Comparison of ENCODE assay signal across 2 cellular contexts in the genomic region with DNA sequence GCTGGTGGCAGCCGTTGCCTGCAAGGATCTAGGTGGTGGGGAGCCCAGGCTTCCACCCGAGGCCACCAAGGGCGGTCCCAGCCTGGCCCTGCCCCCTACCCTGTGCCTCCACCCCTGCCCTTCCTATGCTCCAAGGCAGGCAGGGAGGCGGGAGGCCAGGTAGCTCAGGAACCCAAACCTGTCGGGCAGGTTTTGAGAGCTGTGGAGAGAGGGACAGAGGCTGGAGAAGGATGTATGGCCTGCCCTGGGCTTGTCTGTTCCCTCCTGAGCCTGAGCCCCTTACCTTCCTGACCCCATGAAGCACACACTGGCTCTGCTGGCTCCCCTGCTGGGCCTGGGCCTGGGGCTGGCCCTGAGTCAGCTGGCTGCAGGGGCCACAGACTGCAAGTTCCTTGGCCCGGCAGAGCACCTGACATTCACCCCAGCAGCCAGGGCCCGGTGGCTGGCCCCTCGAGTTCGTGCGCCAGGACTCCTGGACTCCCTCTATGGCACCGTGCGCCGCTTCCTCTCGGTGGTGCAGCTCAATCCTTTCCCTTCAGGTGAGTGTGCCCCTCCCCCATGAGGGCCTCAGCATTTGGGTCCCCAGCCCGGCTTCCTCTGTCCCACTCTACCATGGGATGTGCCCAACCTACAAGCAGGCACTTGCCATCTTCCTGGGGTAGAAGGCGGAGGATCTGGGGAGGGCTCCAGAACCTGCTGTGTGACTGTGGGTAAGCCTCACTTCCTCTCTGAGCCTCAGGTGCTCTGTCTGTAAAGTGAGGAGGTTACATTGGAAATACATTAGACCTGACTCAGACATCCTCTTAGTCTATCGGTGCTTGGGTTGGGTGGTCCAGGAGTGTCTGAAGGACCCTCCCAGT.
TF ChIP-seq lines count a peak whose summit lies in the region.

A gene with protein sequence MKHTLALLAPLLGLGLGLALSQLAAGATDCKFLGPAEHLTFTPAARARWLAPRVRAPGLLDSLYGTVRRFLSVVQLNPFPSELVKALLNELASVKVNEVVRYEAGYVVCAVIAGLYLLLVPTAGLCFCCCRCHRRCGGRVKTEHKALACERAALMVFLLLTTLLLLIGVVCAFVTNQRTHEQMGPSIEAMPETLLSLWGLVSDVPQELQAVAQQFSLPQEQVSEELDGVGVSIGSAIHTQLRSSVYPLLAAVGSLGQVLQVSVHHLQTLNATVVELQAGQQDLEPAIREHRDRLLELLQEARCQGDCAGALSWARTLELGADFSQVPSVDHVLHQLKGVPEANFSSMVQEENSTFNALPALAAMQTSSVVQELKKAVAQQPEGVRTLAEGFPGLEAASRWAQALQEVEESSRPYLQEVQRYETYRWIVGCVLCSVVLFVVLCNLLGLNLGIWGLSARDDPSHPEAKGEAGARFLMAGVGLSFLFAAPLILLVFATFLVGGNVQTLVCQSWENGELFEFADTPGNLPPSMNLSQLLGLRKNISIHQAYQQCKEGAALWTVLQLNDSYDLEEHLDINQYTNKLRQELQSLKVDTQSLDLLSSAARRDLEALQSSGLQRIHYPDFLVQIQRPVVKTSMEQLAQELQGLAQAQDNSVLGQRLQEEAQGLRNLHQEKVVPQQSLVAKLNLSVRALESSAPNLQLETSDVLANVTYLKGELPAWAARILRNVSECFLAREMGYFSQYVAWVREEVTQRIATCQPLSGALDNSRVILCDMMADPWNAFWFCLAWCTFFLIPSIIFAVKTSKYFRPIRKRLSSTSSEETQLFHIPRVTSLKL (plus strand): TSS at position 159 of the 860 bp plus-strand sequence. CDS start 137 bp downstream, at position 296.

TF ChIP-seq in HepG2, 621 proteins besides CTCF, POLR2A, EP300 and RAD21:
- TF ChIP-seq, protein P1, sequence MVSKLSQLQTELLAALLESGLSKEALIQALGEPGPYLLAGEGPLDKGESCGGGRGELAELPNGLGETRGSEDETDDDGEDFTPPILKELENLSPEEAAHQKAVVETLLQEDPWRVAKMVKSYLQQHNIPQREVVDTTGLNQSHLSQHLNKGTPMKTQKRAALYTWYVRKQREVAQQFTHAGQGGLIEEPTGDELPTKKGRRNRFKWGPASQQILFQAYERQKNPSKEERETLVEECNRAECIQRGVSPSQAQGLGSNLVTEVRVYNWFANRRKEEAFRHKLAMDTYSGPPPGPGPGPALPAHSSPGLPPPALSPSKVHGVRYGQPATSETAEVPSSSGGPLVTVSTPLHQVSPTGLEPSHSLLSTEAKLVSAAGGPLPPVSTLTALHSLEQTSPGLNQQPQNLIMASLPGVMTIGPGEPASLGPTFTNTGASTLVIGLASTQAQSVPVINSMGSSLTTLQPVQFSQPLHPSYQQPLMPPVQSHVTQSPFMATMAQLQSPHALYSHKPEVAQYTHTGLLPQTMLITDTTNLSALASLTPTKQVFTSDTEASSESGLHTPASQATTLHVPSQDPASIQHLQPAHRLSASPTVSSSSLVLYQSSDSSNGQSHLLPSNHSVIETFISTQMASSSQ (IDR thresholded peaks at IDR 0.05; ENCODE audit: low read depth): no peak
- TF ChIP-seq, protein P1 (CRISPR knock-in tag; IDR thresholded peaks at IDR 0.05; ENCODE audit: borderline replicate concordance): no peak
- TF ChIP-seq ATM (IDR thresholded peaks at IDR 0.05; ENCODE audit: borderline replicate concordance): no peak
- TF ChIP-seq, protein P2, sequence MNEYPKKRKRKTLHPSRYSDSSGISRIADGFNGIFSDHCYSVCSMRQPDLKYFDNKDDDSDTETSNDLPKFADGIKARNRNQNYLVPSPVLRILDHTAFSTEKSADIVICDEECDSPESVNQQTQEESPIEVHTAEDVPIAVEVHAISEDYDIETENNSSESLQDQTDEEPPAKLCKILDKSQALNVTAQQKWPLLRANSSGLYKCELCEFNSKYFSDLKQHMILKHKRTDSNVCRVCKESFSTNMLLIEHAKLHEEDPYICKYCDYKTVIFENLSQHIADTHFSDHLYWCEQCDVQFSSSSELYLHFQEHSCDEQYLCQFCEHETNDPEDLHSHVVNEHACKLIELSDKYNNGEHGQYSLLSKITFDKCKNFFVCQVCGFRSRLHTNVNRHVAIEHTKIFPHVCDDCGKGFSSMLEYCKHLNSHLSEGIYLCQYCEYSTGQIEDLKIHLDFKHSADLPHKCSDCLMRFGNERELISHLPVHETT (CRISPR knock-in tag; conservative IDR thresholded peaks at IDR 0.05): no peak
- no peak for TF ChIP-seq ZSCAN25 (CRISPR knock-in tag; IDR thresholded peaks at IDR 0.05)
- TF ChIP-seq KLF6 (CRISPR knock-in tag; IDR thresholded peaks at IDR 0.05): no peak
- TF ChIP-seq, protein P3, sequence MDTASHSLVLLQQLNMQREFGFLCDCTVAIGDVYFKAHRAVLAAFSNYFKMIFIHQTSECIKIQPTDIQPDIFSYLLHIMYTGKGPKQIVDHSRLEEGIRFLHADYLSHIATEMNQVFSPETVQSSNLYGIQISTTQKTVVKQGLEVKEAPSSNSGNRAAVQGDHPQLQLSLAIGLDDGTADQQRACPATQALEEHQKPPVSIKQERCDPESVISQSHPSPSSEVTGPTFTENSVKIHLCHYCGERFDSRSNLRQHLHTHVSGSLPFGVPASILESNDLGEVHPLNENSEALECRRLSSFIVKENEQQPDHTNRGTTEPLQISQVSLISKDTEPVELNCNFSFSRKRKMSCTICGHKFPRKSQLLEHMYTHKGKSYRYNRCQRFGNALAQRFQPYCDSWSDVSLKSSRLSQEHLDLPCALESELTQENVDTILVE (CRISPR knock-in tag; IDR thresholded peaks at IDR 0.05): no peak
- no peak for TF ChIP-seq ZNF780A (CRISPR knock-in tag; IDR thresholded peaks at IDR 0.05)
- no peak for TF ChIP-seq ZFP37 (CRISPR knock-in tag; IDR thresholded peaks at IDR 0.05; ENCODE audit: borderline replicate concordance)
- TF ChIP-seq TRIM24 (CRISPR knock-in tag; IDR thresholded peaks at IDR 0.05): no peak
- no peak for TF ChIP-seq MTF1 (CRISPR knock-in tag; IDR thresholded peaks at IDR 0.05)
- TF ChIP-seq PAWR (CRISPR knock-in tag; IDR thresholded peaks at IDR 0.05; ENCODE audit: borderline replicate concordance): no peak
- no peak for TF ChIP-seq NR3C1 (CRISPR knock-in tag; IDR thresholded peaks at IDR 0.05)
- TF ChIP-seq MAZ (IDR thresholded peaks at IDR 0.05; ENCODE audit: borderline replicate concordance, low read depth, low read length): no peak
- TF ChIP-seq MAZ (CRISPR knock-in tag; IDR thresholded peaks at IDR 0.05; ENCODE audit: low read depth): no peak
- TF ChIP-seq, protein P4, sequence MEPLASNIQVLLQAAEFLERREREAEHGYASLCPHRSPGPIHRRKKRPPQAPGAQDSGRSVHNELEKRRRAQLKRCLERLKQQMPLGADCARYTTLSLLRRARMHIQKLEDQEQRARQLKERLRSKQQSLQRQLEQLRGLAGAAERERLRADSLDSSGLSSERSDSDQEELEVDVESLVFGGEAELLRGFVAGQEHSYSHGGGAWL (CRISPR knock-in tag; IDR thresholded peaks at IDR 0.05): no peak
- TF ChIP-seq FLYWCH1 (CRISPR knock-in tag; IDR thresholded peaks at IDR 0.05): no peak
- TF ChIP-seq, protein P5, sequence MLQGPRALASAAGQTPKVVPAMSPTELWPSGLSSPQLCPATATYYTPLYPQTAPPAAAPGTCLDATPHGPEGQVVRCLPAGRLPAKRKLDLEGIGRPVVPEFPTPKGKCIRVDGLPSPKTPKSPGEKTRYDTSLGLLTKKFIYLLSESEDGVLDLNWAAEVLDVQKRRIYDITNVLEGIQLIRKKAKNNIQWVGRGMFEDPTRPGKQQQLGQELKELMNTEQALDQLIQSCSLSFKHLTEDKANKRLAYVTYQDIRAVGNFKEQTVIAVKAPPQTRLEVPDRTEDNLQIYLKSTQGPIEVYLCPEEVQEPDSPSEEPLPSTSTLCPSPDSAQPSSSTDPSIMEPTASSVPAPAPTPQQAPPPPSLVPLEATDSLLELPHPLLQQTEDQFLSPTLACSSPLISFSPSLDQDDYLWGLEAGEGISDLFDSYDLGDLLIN (CRISPR knock-in tag; IDR thresholded peaks at IDR 0.05; ENCODE audit: borderline replicate concordance): no peak

TF ChIP-seq in H1, 55 proteins besides CTCF, POLR2A, EP300 and RAD21:
- TF ChIP-seq, protein P6, sequence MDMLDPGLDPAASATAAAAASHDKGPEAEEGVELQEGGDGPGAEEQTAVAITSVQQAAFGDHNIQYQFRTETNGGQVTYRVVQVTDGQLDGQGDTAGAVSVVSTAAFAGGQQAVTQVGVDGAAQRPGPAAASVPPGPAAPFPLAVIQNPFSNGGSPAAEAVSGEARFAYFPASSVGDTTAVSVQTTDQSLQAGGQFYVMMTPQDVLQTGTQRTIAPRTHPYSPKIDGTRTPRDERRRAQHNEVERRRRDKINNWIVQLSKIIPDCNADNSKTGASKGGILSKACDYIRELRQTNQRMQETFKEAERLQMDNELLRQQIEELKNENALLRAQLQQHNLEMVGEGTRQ (IDR thresholded peaks at IDR 0.05; ENCODE audit: low read length): no peak
- TF ChIP-seq RXRA (IDR thresholded peaks at IDR 0.05; ENCODE audit: insufficient read depth, low read depth, low read length) (no peak), SUZ12 (IDR thresholded peaks at IDR 0.05; ENCODE audit: low read length) (no peak), POU5F1 (IDR thresholded peaks at IDR 0.05; ENCODE audit: low read depth, low read length) (no peak), TCF12 (IDR thresholded peaks at IDR 0.05; ENCODE audit: low read depth, low read length) (no peak), TEAD4 (IDR thresholded peaks at IDR 0.05; ENCODE audit: low read depth, low read length) (no peak), SIN3A (conservative IDR thresholded peaks at IDR 0.05 in 1 of 2, IDR thresholded peaks at IDR 0.05 in 1 of 2; ENCODE audit: low read depth in 1 of 2, low read length in 2 of 2) (no peak), CHD2 (IDR thresholded peaks at IDR 0.05; ENCODE audit: low read length) (no peak), EZH2 (IDR thresholded peaks at IDR 0.05; ENCODE audit: low read depth, low read length, severe bottlenecking) (no peak), SP2 (IDR thresholded peaks at IDR 0.05; ENCODE audit: low read length) (no peak)
- TF ChIP-seq, protein P7, sequence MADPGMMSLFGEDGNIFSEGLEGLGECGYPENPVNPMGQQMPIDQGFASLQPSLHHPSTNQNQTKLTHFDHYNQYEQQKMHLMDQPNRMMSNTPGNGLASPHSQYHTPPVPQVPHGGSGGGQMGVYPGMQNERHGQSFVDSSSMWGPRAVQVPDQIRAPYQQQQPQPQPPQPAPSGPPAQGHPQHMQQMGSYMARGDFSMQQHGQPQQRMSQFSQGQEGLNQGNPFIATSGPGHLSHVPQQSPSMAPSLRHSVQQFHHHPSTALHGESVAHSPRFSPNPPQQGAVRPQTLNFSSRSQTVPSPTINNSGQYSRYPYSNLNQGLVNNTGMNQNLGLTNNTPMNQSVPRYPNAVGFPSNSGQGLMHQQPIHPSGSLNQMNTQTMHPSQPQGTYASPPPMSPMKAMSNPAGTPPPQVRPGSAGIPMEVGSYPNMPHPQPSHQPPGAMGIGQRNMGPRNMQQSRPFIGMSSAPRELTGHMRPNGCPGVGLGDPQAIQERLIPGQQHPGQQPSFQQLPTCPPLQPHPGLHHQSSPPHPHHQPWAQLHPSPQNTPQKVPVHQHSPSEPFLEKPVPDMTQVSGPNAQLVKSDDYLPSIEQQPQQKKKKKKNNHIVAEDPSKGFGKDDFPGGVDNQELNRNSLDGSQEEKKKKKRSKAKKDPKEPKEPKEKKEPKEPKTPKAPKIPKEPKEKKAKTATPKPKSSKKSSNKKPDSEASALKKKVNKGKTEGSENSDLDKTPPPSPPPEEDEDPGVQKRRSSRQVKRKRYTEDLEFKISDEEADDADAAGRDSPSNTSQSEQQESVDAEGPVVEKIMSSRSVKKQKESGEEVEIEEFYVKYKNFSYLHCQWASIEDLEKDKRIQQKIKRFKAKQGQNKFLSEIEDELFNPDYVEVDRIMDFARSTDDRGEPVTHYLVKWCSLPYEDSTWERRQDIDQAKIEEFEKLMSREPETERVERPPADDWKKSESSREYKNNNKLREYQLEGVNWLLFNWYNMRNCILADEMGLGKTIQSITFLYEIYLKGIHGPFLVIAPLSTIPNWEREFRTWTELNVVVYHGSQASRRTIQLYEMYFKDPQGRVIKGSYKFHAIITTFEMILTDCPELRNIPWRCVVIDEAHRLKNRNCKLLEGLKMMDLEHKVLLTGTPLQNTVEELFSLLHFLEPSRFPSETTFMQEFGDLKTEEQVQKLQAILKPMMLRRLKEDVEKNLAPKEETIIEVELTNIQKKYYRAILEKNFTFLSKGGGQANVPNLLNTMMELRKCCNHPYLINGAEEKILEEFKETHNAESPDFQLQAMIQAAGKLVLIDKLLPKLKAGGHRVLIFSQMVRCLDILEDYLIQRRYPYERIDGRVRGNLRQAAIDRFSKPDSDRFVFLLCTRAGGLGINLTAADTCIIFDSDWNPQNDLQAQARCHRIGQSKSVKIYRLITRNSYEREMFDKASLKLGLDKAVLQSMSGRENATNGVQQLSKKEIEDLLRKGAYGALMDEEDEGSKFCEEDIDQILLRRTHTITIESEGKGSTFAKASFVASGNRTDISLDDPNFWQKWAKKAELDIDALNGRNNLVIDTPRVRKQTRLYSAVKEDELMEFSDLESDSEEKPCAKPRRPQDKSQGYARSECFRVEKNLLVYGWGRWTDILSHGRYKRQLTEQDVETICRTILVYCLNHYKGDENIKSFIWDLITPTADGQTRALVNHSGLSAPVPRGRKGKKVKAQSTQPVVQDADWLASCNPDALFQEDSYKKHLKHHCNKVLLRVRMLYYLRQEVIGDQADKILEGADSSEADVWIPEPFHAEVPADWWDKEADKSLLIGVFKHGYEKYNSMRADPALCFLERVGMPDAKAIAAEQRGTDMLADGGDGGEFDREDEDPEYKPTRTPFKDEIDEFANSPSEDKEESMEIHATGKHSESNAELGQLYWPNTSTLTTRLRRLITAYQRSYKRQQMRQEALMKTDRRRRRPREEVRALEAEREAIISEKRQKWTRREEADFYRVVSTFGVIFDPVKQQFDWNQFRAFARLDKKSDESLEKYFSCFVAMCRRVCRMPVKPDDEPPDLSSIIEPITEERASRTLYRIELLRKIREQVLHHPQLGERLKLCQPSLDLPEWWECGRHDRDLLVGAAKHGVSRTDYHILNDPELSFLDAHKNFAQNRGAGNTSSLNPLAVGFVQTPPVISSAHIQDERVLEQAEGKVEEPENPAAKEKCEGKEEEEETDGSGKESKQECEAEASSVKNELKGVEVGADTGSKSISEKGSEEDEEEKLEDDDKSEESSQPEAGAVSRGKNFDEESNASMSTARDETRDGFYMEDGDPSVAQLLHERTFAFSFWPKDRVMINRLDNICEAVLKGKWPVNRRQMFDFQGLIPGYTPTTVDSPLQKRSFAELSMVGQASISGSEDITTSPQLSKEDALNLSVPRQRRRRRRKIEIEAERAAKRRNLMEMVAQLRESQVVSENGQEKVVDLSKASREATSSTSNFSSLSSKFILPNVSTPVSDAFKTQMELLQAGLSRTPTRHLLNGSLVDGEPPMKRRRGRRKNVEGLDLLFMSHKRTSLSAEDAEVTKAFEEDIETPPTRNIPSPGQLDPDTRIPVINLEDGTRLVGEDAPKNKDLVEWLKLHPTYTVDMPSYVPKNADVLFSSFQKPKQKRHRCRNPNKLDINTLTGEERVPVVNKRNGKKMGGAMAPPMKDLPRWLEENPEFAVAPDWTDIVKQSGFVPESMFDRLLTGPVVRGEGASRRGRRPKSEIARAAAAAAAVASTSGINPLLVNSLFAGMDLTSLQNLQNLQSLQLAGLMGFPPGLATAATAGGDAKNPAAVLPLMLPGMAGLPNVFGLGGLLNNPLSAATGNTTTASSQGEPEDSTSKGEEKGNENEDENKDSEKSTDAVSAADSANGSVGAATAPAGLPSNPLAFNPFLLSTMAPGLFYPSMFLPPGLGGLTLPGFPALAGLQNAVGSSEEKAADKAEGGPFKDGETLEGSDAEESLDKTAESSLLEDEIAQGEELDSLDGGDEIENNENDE (IDR thresholded peaks at IDR 0.05; ENCODE audit: insufficient replicate concordance, low read length): no peak
TF ChIP-seq in H1: peak in this region for 0.
